Comparison of ENCODE assay signal across 9 cellular contexts in the genomic region with DNA sequence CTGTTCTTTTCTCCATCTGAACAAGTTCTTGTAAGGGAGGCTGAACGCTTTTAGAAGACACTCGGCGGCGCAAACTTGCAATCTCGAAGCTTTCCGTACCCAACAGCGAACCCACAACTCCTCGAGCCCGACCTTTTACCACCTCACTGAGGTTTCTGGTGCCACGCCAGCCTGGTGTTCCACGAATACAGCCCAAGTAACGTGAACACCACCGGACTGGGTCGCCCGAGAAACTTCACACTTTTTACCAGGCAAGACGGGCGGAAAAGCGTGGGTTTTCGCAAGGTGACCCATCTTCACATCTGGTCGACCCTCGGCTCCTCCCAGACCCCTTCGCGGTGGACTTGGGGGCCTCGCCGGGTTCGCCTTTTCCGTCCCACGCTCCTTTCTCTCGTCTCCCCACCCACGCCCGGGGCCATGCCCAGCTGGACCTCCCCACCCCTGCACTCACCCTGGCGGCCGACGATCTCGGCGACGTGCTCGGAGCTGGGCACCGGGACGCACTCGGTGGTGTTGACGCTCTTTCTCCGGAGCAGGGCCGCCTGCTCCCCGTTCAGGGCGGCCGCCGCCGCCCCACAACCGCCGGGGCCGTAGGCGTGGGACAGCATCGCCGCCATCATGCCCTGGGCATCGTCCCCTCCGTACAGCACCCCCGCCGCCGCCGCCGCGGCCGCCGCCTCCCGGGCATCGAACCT.
A peak's percentile ranks its signal among the peaks of the same experiment; 100 is the strongest.
DNase-seq lines count a peak whose midpoint lies in the region; ATAC-seq, FAIRE-seq and TF ChIP-seq lines count a peak whose summit lies in the region.
"Had no signal": no experiment of that assay in that cellular context is flagged by ENCODE, and none has a peak within 500 bp of the region (broad histone marks: within the 10 kb centered on the region; RNA-seq: fewer than 3 reads in every experiment).

No MANE protein-coding gene starts in this region.

- peaks cover 15% of the 10 kb centered on the region; the same call in 1 of the 2 replicates for H4K20me1 ChIP-seq in SU-DHL-6 (ENCODE audit: low read depth, low read length)

- DNase-seq in GM03348 (ENCODE audit: low spot score) (peak; percentile 58), astrocyte of the cerebellum (ENCODE audit: low read depth) (no peak), HTR-8/SVneo (ENCODE audit: insufficient read length, low spot score) (no peak)

- peak overlapping the region; percentile 73 for H3K9ac ChIP-seq in SU-DHL-6 (ENCODE audit: low read length)

- H3K27ac ChIP-seq in SU-DHL-6 (ENCODE audit: low read depth, low read length) (peak overlapping the region; percentile 86), skin epidermis (peak overlapping the region; percentile 78 to 98 (median 95))

- TF ChIP-seq CTCF in SU-DHL-6 (IDR thresholded peaks at IDR 0.05; ENCODE audit: insufficient read depth, low read length, poor library complexity, severe bottlenecking) (no peak), astrocyte of the cerebellum (IDR thresholded peaks at IDR 0.05; ENCODE audit: low read depth, low read length, missing control alignments) (no peak)

- FAIRE-seq in HTR-8/SVneo (lab: Jason Lieb, UNC): no peak
- FAIRE-seq: colon had no signal

- H3K4me3 ChIP-seq in SU-DHL-6 (ENCODE audit: insufficient read depth, low read length, poor library complexity, severe bottlenecking): peak overlapping the region; percentile 63
- peak overlapping the region; percentile 95 for H3K4me3 ChIP-seq in astrocyte of the cerebellum (ENCODE audit: low read depth, low read length)
- peak overlapping the region; percentile 95 for H3K4me3 ChIP-seq in iPS-11a (ENCODE audit: low read depth, low read length)
- peak overlapping the region; percentile 60 to 100 (median 94) for H3K4me3 ChIP-seq in skin epidermis

- H3F3A ChIP-seq in SU-DHL-6 (ENCODE audit: insufficient read depth): peaks cover 23% of the 10 kb centered on the region

- H3K4me2 ChIP-seq in SU-DHL-6 (ENCODE audit: low read depth, low read length, poor library complexity, severe bottlenecking): peak overlapping the region; percentile 75

- no peaks in the 10 kb centered on the region for H3K36me3 ChIP-seq in SU-DHL-6 (ENCODE audit: low read length)

- peaks cover 55% of the 10 kb centered on the region for H3K79me2 ChIP-seq in SU-DHL-6 (ENCODE audit: insufficient read depth, low read length)

- no peaks in the 10 kb centered on the region for H3K9me3 ChIP-seq in SU-DHL-6 (ENCODE audit: insufficient read depth, low read length)

- peak; percentile 3 for ATAC-seq in HG02759 (IDR thresholded peaks at IDR 0.05; ENCODE audit: unreplicated experiment)
- no peak for ATAC-seq in GM19395 (IDR thresholded peaks at IDR 0.05; ENCODE audit: unreplicated experiment)

- H2AFZ ChIP-seq in SU-DHL-6 (ENCODE audit: low read depth, low read length, severe bottlenecking): no peak overlapping the region

- in situ Hi-C loops in astrocyte of the cerebellum (cut with HindIII; ENCODE audit: low sequenced_read_pairs): no loop called here

- no peaks in the 10 kb centered on the region for H3K9me2 ChIP-seq in SU-DHL-6 (replicated peaks; ENCODE audit: insufficient read depth, low read length)

- no peaks in the 10 kb centered on the region for H3K27me3 ChIP-seq in SU-DHL-6 (ENCODE audit: low read length)
